ENCODE assay signal across 8 cellular contexts in genomic region chr12:132710422-132711168, GRCh38. TPM values are rescaled to one million over a fixed set of nuclear protein-coding genes. Genes with fewer than 3 reads are reported as not detected.
DNase-seq lines count a peak whose midpoint lies in the region; ATAC-seq and TF ChIP-seq lines count a peak whose summit lies in the region.

PGAM5 (plus strand) TSS chr12:132710842; CDS start chr12:132710877, 35 bp downstream.

- H3K36me3 ChIP-seq in OCI-LY7 (ENCODE audit: insufficient read depth, low read length) (peaks cover 44% of the 10 kb centered on the region), mucosa of rectum (ENCODE audit: control insufficient read depth in 2 of 2, insufficient read depth in 2 of 2, low read length in 2 of 2) (peaks cover 5 to 6% of the 10 kb centered on the region in 2 donors)

- TF ChIP-seq CTCF in OCI-LY7 (conservative IDR thresholded peaks at IDR 0.05; ENCODE audit: low read length) = no peak
- TF ChIP-seq CTCF in epithelial cell of proximal tubule (conservative IDR thresholded peaks at IDR 0.05; ENCODE audit: low read depth, low read length) = no peak

- peak within 1 kb of the TSS; percentile 100 for H3K4me3 ChIP-seq in OCI-LY7 (ENCODE audit: low read depth, low read length, poor library complexity, severe bottlenecking)
- H3K4me3 ChIP-seq in epithelial cell of proximal tubule (ENCODE audit: low read depth, low read length) = peak within 1 kb of the TSS; percentile 81
- H3K4me3 ChIP-seq in mucosa of rectum (ENCODE audit: low read length in 2 of 2) = peak within 1 kb of the TSS; percentile 67 to 88

- H3K4me2 ChIP-seq in OCI-LY7 (ENCODE audit: low read length) = peak within 1 kb of the TSS; percentile 98

- ATAC-seq in GM21529 (IDR thresholded peaks at IDR 0.05; ENCODE audit: unreplicated experiment) = peak; percentile 79

- H4K20me1 ChIP-seq in OCI-LY7 (ENCODE audit: insufficient read depth, low read length) = peaks cover 9% of the 10 kb centered on the region; the same call in 1 of the 2 replicates

- DNase-seq in DMS153 (lab: John Stamatoyannopoulos, UW) (peak; percentile 70), HuH-7.5 (ENCODE audit: low spot score) (peak; percentile 85), OCI-LY7 (ENCODE audit: low spot score) (peak; percentile 94), activated T-cell treated with anti-CD3 and anti-CD28 coated beads for 24 hours (ENCODE audit: low read depth) (peak; percentile 83), epithelial cell of proximal tubule (ENCODE audit: low read depth) (no peak)
- peak; percentile 72 to 80 for DNase-seq in stimulated activated CD8-positive, alpha-beta memory T cell treated with anti-CD3 and anti-CD28 coated beads, Interleukin-4, amount 100 ng/mL, for 4 hours (ENCODE audit: low read depth in 2 of 2, low spot score in 1 of 2)

- CTCF ChIA-PET in OCI-LY7 (lab: Charles Lee; ENCODE audit: unreplicated experiment) = no interaction called here

- POLR2A ChIA-PET in OCI-LY7 (lab: Charles Lee) = interaction anchor here (0.6 to 1.5 kb wide), 4 partner anchors 9 to 112 kb away, joined by 3 to 5 read pairs (median 4); no protein-coding TSS in a partner anchor

- peaks cover 11% of the 10 kb centered on the region for H3K4me1 ChIP-seq in OCI-LY7 (ENCODE audit: insufficient read depth, low read length, poor library complexity, severe bottlenecking)
- H3K4me1 ChIP-seq in mucosa of rectum (ENCODE audit: control insufficient read depth in 2 of 2, insufficient read depth in 2 of 2, low read length in 2 of 2) = peaks cover 7 to 13% of the 10 kb centered on the region in 2 donors

- H2AFZ ChIP-seq in OCI-LY7 (ENCODE audit: low read length) = peak within 1 kb of the TSS; percentile 59

- H3K27ac ChIP-seq in OCI-LY7 (ENCODE audit: low read depth, low read length, poor library complexity, severe bottlenecking) (peak within 1 kb of the TSS; percentile 73), mucosa of rectum (ENCODE audit: low read depth in 2 of 2, low read length in 2 of 2) (peak within 1 kb of the TSS; percentile 88 to 89)

- H3K79me2 ChIP-seq in OCI-LY7 (ENCODE audit: insufficient read depth, low read depth, low read length) = peaks cover 53% of the 10 kb centered on the region

- H3K9me2 ChIP-seq in OCI-LY7 (ENCODE audit: insufficient read depth, low read length) = no peaks in the 10 kb centered on the region

- H3K9ac ChIP-seq in mucosa of rectum (ENCODE audit: low read depth in 1 of 2, low read length in 2 of 2) = peak within 1 kb of the TSS; percentile 77 to 86

- no peaks in the 10 kb centered on the region for H3K9me3 ChIP-seq in OCI-LY7 (ENCODE audit: low read length)
- H3K9me3 ChIP-seq in mucosa of rectum (ENCODE audit: control insufficient read depth in 2 of 2, low read length in 2 of 2) = no peaks in the 10 kb centered on the region

- H3K27me3 ChIP-seq in mucosa of rectum (ENCODE audit: control insufficient read depth in 2 of 2, insufficient read depth in 2 of 2, low read length in 2 of 2) = no peaks in the 10 kb centered on the region

- intact Hi-C loops in OCI-LY7 (cut with micrococcal nuclease; ENCODE audit: unreplicated experiment) = loop anchor here (2.0 kb wide), 2 partner anchors 24 to 60 kb away; partner anchors contain the start of genes POLE and PXMP2

- no TSS peak for BruUV-seq in OCI-LY7 (replicated peaks; lab: Mats Ljungman, UMichigan)

RNA-seq across cellular contexts. Expression of gene PGAM5, which starts in this region (rescaled TPM):
- 94.9 and 97.2 TPM in 2 replicates for total RNA-seq in OCI-LY7 (2014; rRNA removed; shearing (Covaris generic))
- total RNA-seq in OCI-LY7 (2022) (86.5 and 95.6 TPM in 2 replicates), epithelial cell of proximal tubule (75.0 and 124 TPM in 2 replicates)
